In the genomic region with DNA sequence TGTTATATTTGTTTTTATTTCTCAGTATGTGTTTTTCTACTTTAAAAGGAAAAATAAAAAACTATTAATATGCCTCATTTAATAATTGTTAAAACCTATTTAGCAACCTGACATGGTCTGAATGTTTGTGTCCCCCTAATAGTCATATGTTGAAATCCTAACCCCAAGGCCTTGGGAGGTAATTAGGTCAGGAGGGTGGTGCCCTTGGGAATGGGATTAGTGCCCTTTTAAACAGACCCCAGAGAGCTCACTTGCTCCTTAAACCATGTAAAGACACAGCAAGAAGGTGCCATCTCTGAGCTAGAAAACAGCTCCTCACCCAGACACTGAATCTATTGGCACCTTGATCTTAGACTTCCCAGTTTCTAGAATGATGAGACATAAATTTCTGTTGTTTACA, we compare ENCODE assay signal across 29 cellular contexts.
"Had no signal": no experiment of that assay in that cellular context is flagged by ENCODE, and none has a peak within 500 bp of the region (broad histone marks: within the 10 kb centered on the region; RNA-seq: fewer than 3 reads in every experiment).

No MANE protein-coding gene starts in this region.

- H3K9me3 ChIP-seq: stomach, suprapubic skin, testis, thyroid gland, tibial artery, transverse colon, upper lobe of left lung, upper lobe of right lung, uterus, vagina had no signal

- H3K9me3 Mint-ChIP-seq: stimulated activated memory B cell treated with anti-CD40 and anti-IgM and Interleukin-4, amounts not matched to agents 10 μg/mL and 1 μg/mL and 100 μg/mL, for 72 hours; stimulated activated naive CD8-positive, alpha-beta T cell treated with anti-CD3 and anti-CD28 coated beads, Interleukin-15, Interleukin-2, amounts not matched to agents 100 ng/mL and 50 ng/mL, for 24 hours; type B pancreatic cell had no signal

- H3K4me3 ChIP-seq: stomach, suprapubic skin, testis, thoracic aorta, thyroid gland, tibial artery, tibial nerve, transverse colon, upper lobe of left lung, upper lobe of right lung, uterus, vagina had no signal

- H3K27me3 ChIP-seq: stomach, suprapubic skin, testis, thyroid gland, tibial artery, tibial nerve, transverse colon, upper lobe of left lung, upper lobe of right lung, uterus, vagina had no signal

- H3K27ac Mint-ChIP-seq: stimulated activated effector memory CD8-positive, alpha-beta T cell treated with anti-CD3 and anti-CD28 coated beads, Interleukin-12 subunit alpha, Interleukin-12 subunit beta, amount 100 ng/mL, for 72 hours; stimulated activated memory B cell treated with anti-CD40 and anti-IgM and Interleukin-4, amounts not matched to agents 10 μg/mL and 1 μg/mL and 100 μg/mL, for 72 hours; stimulated activated naive B cell treated with anti-CD40 and anti-IgM and Interleukin-4, amounts not matched to agents 10 μg/mL and 1 μg/mL and 100 μg/mL, for 72 hours; stimulated activated naive CD8-positive, alpha-beta T cell treated with anti-CD3 and anti-CD28 coated beads, Interleukin-15, amount 100 ng/mL, for 72 hours; stimulated activated naive CD8-positive, alpha-beta T cell treated with anti-CD3 and anti-CD28 coated beads, Interleukin-15, Interleukin-2, amounts not matched to agents 100 ng/mL and 50 ng/mL, for 24 hours; type B pancreatic cell had no signal

- DNase-seq: stimulated activated CD4-positive, alpha-beta T cell treated with anti-CD3 and anti-CD28 coated beads, Interleukin-2, amount 100 ng/mL, for 48 hours; stimulated activated CD4-positive, alpha-beta T cell treated with anti-CD3 and anti-CD28 coated beads, Interleukin-4, amount 100 ng/mL, for 1 hour; stimulated activated CD4-positive, alpha-beta T cell treated with anti-CD3 and anti-CD28 coated beads, Interleukin-4, amount 100 ng/mL, for 24 hours; stimulated activated CD4-positive, alpha-beta T cell treated with anti-CD3 and anti-CD28 coated beads, Interleukin-4, amount 100 ng/mL, for 4 hours; stimulated activated CD8-positive, alpha-beta memory T cell treated with anti-CD3 and anti-CD28 coated beads, Interleukin-4, amount 100 ng/mL, for 48 hours; stimulated activated naive B cell treated with anti-CD40 and anti-IgM and Interleukin-4, amounts not matched to agents 10 μg/mL and 1 μg/mL and 100 μg/mL, for 72 hours; stimulated activated naive CD4-positive, alpha-beta T cell; stimulated activated naive CD4-positive, alpha-beta T cell treated with Interleukin-2 at 50 U/mL for 16 hours; stimulated activated naive CD8-positive, alpha-beta T cell treated with anti-CD3 and anti-CD28 coated beads, Interleukin-15, amount 100 ng/mL, for 72 hours; stimulated activated naive CD8-positive, alpha-beta T cell treated with anti-CD3 and anti-CD28 coated beads, Interleukin-15, Interleukin-2, amounts not matched to agents 100 U/mL and 50 U/mL, for 24 hours; stomach; substantia nigra; testis; thyroid gland; tibial artery; transverse colon; trophoblast cell; upper lobe of left lung; upper lobe of right lung; uterus had no signal

- H3K27me3 Mint-ChIP-seq: stimulated activated memory B cell treated with anti-CD40 and anti-IgM and Interleukin-4, amounts not matched to agents 10 μg/mL and 1 μg/mL and 100 μg/mL, for 72 hours; stimulated activated naive B cell treated with anti-CD40 and anti-IgM and Interleukin-4, amounts not matched to agents 10 μg/mL and 1 μg/mL and 100 μg/mL, for 72 hours; stimulated activated naive CD8-positive, alpha-beta T cell treated with anti-CD3 and anti-CD28 coated beads, Interleukin-15, amount 100 ng/mL, for 72 hours; stimulated activated naive CD8-positive, alpha-beta T cell treated with anti-CD3 and anti-CD28 coated beads, Interleukin-15, Interleukin-2, amounts not matched to agents 100 ng/mL and 50 ng/mL, for 24 hours; type B pancreatic cell had no signal

- H3K27ac ChIP-seq: stomach, suprapubic skin, testis, thoracic aorta, thyroid gland, tibial artery, tibial nerve, transverse colon, upper lobe of left lung, upper lobe of right lung, uterus, vagina had no signal

- H3K4me1 Mint-ChIP-seq: stimulated activated effector memory CD8-positive, alpha-beta T cell treated with anti-CD3 and anti-CD28 coated beads, Interleukin-12 subunit alpha, Interleukin-12 subunit beta, amount 100 ng/mL, for 72 hours; stimulated activated memory B cell treated with anti-CD40 and anti-IgM and Interleukin-4, amounts not matched to agents 10 μg/mL and 1 μg/mL and 100 μg/mL, for 72 hours; stimulated activated naive B cell treated with anti-CD40 and anti-IgM and Interleukin-4, amounts not matched to agents 10 μg/mL and 1 μg/mL and 100 μg/mL, for 72 hours; stimulated activated naive CD8-positive, alpha-beta T cell treated with anti-CD3 and anti-CD28 coated beads, Interleukin-15, amount 100 ng/mL, for 72 hours had no signal

- FAIRE-seq: urothelium cell line had no signal

- H3K4me3 Mint-ChIP-seq: stimulated activated effector memory CD8-positive, alpha-beta T cell treated with anti-CD3 and anti-CD28 coated beads, Interleukin-12 subunit alpha, Interleukin-12 subunit beta, amount 100 ng/mL, for 72 hours; stimulated activated memory B cell treated with anti-CD40 and anti-IgM and Interleukin-4, amounts not matched to agents 10 μg/mL and 1 μg/mL and 100 μg/mL, for 72 hours; stimulated activated naive B cell treated with anti-CD40 and anti-IgM and Interleukin-4, amounts not matched to agents 10 μg/mL and 1 μg/mL and 100 μg/mL, for 72 hours; stimulated activated naive CD8-positive, alpha-beta T cell treated with anti-CD3 and anti-CD28 coated beads, Interleukin-15, amount 100 ng/mL, for 72 hours; stimulated activated naive CD8-positive, alpha-beta T cell treated with anti-CD3 and anti-CD28 coated beads, Interleukin-15, Interleukin-2, amounts not matched to agents 100 ng/mL and 50 ng/mL, for 24 hours; type B pancreatic cell had no signal

- H3K36me3 ChIP-seq: stomach, suprapubic skin, thoracic aorta, thyroid gland, tibial artery, tibial nerve, transverse colon, upper lobe of left lung, upper lobe of right lung, uterus, vagina had no signal

- H3K36me3 Mint-ChIP-seq: stimulated activated effector memory CD8-positive, alpha-beta T cell treated with anti-CD3 and anti-CD28 coated beads, Interleukin-12 subunit alpha, Interleukin-12 subunit beta, amount 100 ng/mL, for 72 hours; stimulated activated memory B cell treated with anti-CD40 and anti-IgM and Interleukin-4, amounts not matched to agents 10 μg/mL and 1 μg/mL and 100 μg/mL, for 72 hours; stimulated activated naive B cell treated with anti-CD40 and anti-IgM and Interleukin-4, amounts not matched to agents 10 μg/mL and 1 μg/mL and 100 μg/mL, for 72 hours; type B pancreatic cell had no signal

- ATAC-seq: stimulated activated effector memory CD8-positive, alpha-beta T cell treated with anti-CD3 and anti-CD28 coated beads, Interleukin-12 subunit alpha, Interleukin-12 subunit beta, amount 100 ng/mL, for 72 hours; stimulated activated memory B cell treated with anti-CD40 and anti-IgM and Interleukin-4, amounts not matched to agents 10 μg/mL and 1 μg/mL and 100 μg/mL, for 72 hours; stimulated activated naive B cell treated with anti-CD40 and anti-IgM and Interleukin-4, amounts not matched to agents 10 μg/mL and 1 μg/mL and 100 μg/mL, for 72 hours; stimulated activated naive CD8-positive, alpha-beta T cell treated with anti-CD3 and anti-CD28 coated beads, Interleukin-15, amount 100 ng/mL, for 72 hours; stimulated activated naive CD8-positive, alpha-beta T cell treated with anti-CD3 and anti-CD28 coated beads, Interleukin-15, Interleukin-2, amounts not matched to agents 100 U/mL and 50 U/mL, for 24 hours; upper lobe of right lung had no signal

- H3K4me1 ChIP-seq: stomach, suprapubic skin, testis, thyroid gland, tibial artery, tibial nerve, transverse colon, upper lobe of left lung, upper lobe of right lung, uterus, vagina had no signal
